ENCODE assay signal across 8 cellular contexts in genomic region chr15:97995881-97996603, GRCh38. TPM values are rescaled to one million over a fixed set of nuclear protein-coding genes. Genes with fewer than 3 reads are reported as not detected.
DNase-seq lines count a peak whose midpoint lies in the region; ATAC-seq and TF ChIP-seq lines count a peak whose summit lies in the region.

No MANE protein-coding gene starts in this region.

- H3K27ac ChIP-seq in esophagus muscularis mucosa (replicated peaks in 1 of 4) (peak overlapping the region in 2 of 4 donors; percentile 18 to 51), thyroid gland (no peak overlapping the region)

- no peak overlapping the region for H3K4me3 Mint-ChIP-seq in activated CD8-positive, alpha-beta T cell treated with anti-CD3 and anti-CD28 coated beads for 36 hours
- H3K4me3 Mint-ChIP-seq in activated CD8-positive, alpha-beta T cell treated with anti-CD3 and anti-CD28 coated beads, Interleukin-2, amount 10 ng/mL, durations not matched to agents 7 days and 5 days = no peak overlapping the region

- TF ChIP-seq EP300 in esophagus muscularis mucosa (IDR thresholded peaks at IDR 0.05) = no peak

- H3K4me3 ChIP-seq in esophagus muscularis mucosa (no peak overlapping the region), thyroid gland (replicated peaks in 1 of 3) (no peak overlapping the region)

- H3K9me3 ChIP-seq in esophagus muscularis mucosa (no peaks in the 10 kb centered on the region), thyroid gland (no peaks in the 10 kb centered on the region)

- no peak for ATAC-seq in activated CD8-positive, alpha-beta T cell treated with anti-CD3 and anti-CD28 coated beads for 36 hours
- no peak for ATAC-seq in activated CD8-positive, alpha-beta T cell treated with anti-CD3 and anti-CD28 coated beads, Interleukin-2, amount 10 ng/mL, durations not matched to agents 7 days and 5 days
- no peak for ATAC-seq in HG02610 (IDR thresholded peaks at IDR 0.05; ENCODE audit: unreplicated experiment)
- no peak for ATAC-seq in HG03571 (IDR thresholded peaks at IDR 0.05; ENCODE audit: unreplicated experiment)

- H3K9me3 Mint-ChIP-seq in activated CD8-positive, alpha-beta T cell treated with anti-CD3 and anti-CD28 coated beads for 36 hours = no peaks in the 10 kb centered on the region
- H3K9me3 Mint-ChIP-seq in activated CD8-positive, alpha-beta T cell treated with anti-CD3 and anti-CD28 coated beads, Interleukin-2, amount 10 ng/mL, durations not matched to agents 7 days and 5 days (ENCODE audit: insufficient read depth) = no peaks in the 10 kb centered on the region

- TF ChIP-seq POLR2A in esophagus muscularis mucosa (IDR thresholded peaks at IDR 0.05; ENCODE audit: low read depth) (no peak), thyroid gland (IDR thresholded peaks at IDR 0.05) (no peak)

- peak; percentile 9 for DNase-seq in activated CD8-positive, alpha-beta T cell treated with anti-CD3 and anti-CD28 coated beads for 36 hours
- DNase-seq in activated CD8-positive, alpha-beta T cell treated with anti-CD3 and anti-CD28 coated beads, Interleukin-2, amount 10 ng/mL, durations not matched to agents 7 days and 5 days = no peak
- DNase-seq in NOMO-1 treated with dmso at 0.1 percent for 144 hours (lab: John Stamatoyannopoulos, UW; ENCODE audit: unreplicated experiment) (peak; percentile 15), esophagus muscularis mucosa (ENCODE audit: extremely low spot score) (no peak), thyroid gland (peak; percentile 10 to 29), activated gamma-delta T cell (lab: John Stamatoyannopoulos, UW) (no peak)

- H3K27me3 ChIP-seq in esophagus muscularis mucosa (no peaks in the 10 kb centered on the region), thyroid gland (no peaks in the 10 kb centered on the region)

- no peak for TF ChIP-seq CTCF in activated CD8-positive, alpha-beta T cell treated with anti-CD3 and anti-CD28 coated beads for 36 hours (IDR thresholded peaks at IDR 0.05)
- peak; percentile 27 to 46 (median 29) for TF ChIP-seq CTCF in esophagus muscularis mucosa (IDR thresholded peaks at IDR 0.05)
- peak in 1 of 6 experiments; percentile 36 for TF ChIP-seq CTCF in thyroid gland (IDR thresholded peaks at IDR 0.05)

- intact Hi-C loops in activated CD8-positive, alpha-beta T cell treated with anti-CD3 and anti-CD28 coated beads for 36 hours (cut with micrococcal nuclease) = no loop called here
- intact Hi-C loops in esophagus muscularis mucosa (cut with DNase I) (no loop called here), thyroid gland (cut with DNase I) (no loop called here)

- CTCF ChIA-PET in activated CD8-positive, alpha-beta T cell treated with anti-CD3 and anti-CD28 coated beads for 36 hours (lab: Charles Lee) = interaction anchor here (1.1 to 1.4 kb wide), 4 partner anchors 10 to 89 kb away, joined by 3 read pairs; no protein-coding TSS in a partner anchor
- CTCF ChIA-PET in activated CD8-positive, alpha-beta T cell treated with anti-CD3 and anti-CD28 coated beads, Interleukin-2, amount 10 ng/mL, durations not matched to agents 7 days and 5 days (lab: Charles Lee) = interaction anchor here (0.9 to 1.2 kb wide), 3 partner anchors 15 to 182 kb away, joined by 3 to 8 read pairs (median 4); no protein-coding TSS in a partner anchor

- H3K36me3 Mint-ChIP-seq in activated CD8-positive, alpha-beta T cell treated with anti-CD3 and anti-CD28 coated beads for 36 hours (ENCODE audit: low read depth) = no peaks in the 10 kb centered on the region
- no peaks in the 10 kb centered on the region for H3K36me3 Mint-ChIP-seq in activated CD8-positive, alpha-beta T cell treated with anti-CD3 and anti-CD28 coated beads, Interleukin-2, amount 10 ng/mL, durations not matched to agents 7 days and 5 days (ENCODE audit: low read depth)

- H3K36me3 ChIP-seq in esophagus muscularis mucosa (no peaks in the 10 kb centered on the region), thyroid gland (no peaks in the 10 kb centered on the region)

- POLR2A ChIA-PET in activated CD8-positive, alpha-beta T cell treated with anti-CD3 and anti-CD28 coated beads for 36 hours (lab: Charles Lee) = interaction anchor here (0.6 kb wide), 1 partner anchor 154 kb away, joined by 3 read pairs; no protein-coding TSS in a partner anchor
- POLR2A ChIA-PET in activated CD8-positive, alpha-beta T cell treated with anti-CD3 and anti-CD28 coated beads, Interleukin-2, amount 10 ng/mL, durations not matched to agents 7 days and 5 days (lab: Charles Lee) = no interaction called here

- 39% methylated on average over 5 of the region's 5 CpGs for WGBS in esophagus muscularis mucosa
- 58 to 61% methylated on average over 5 of the region's 5 CpGs for WGBS in thyroid gland, 2 donors

- H3K27me3 Mint-ChIP-seq in activated CD8-positive, alpha-beta T cell treated with anti-CD3 and anti-CD28 coated beads for 36 hours = no peaks in the 10 kb centered on the region
- H3K27me3 Mint-ChIP-seq in activated CD8-positive, alpha-beta T cell treated with anti-CD3 and anti-CD28 coated beads, Interleukin-2, amount 10 ng/mL, durations not matched to agents 7 days and 5 days (ENCODE audit: low read depth) = no peaks in the 10 kb centered on the region

- H3K4me1 Mint-ChIP-seq in activated CD8-positive, alpha-beta T cell treated with anti-CD3 and anti-CD28 coated beads for 36 hours (ENCODE audit: low read depth) = peaks cover 9% of the 10 kb centered on the region
- peaks cover 6% of the 10 kb centered on the region for H3K4me1 Mint-ChIP-seq in activated CD8-positive, alpha-beta T cell treated with anti-CD3 and anti-CD28 coated beads, Interleukin-2, amount 10 ng/mL, durations not matched to agents 7 days and 5 days (ENCODE audit: low read depth)

- no peak overlapping the region for H3K27ac Mint-ChIP-seq in activated CD8-positive, alpha-beta T cell treated with anti-CD3 and anti-CD28 coated beads for 36 hours
- no peak overlapping the region for H3K27ac Mint-ChIP-seq in activated CD8-positive, alpha-beta T cell treated with anti-CD3 and anti-CD28 coated beads, Interleukin-2, amount 10 ng/mL, durations not matched to agents 7 days and 5 days

- peaks cover 6 to 27% (median 18%) of the 10 kb centered on the region in 4 donors for H3K4me1 ChIP-seq in esophagus muscularis mucosa
- peaks cover 0 to 7% of the 10 kb centered on the region in 2 donors for H3K4me1 ChIP-seq in thyroid gland

RNA-seq across cellular contexts. Expression of gene ARRDC4, which starts 35.5 kb away (rescaled TPM):
- under 1 TPM; 0.90 to 0.94 TPM for total RNA-seq in activated CD8-positive, alpha-beta T cell treated with anti-CD3 and anti-CD28 coated beads for 36 hours
- total RNA-seq in activated CD8-positive, alpha-beta T cell treated with anti-CD3 and anti-CD28 coated beads, Interleukin-2, amount 10 ng/mL, durations not matched to agents 7 days and 5 days = under 1 TPM; 0.18 to 0.24 TPM
- total RNA-seq in esophagus muscularis mucosa = 100 to 1,000 TPM; 115 to 135 (median 128) TPM
- total RNA-seq in thyroid gland = 10 to 100 TPM; 32.1 to 81.7 (median 45.1) TPM

Comparison
In these comparisons a context has a peak if more than half of its experiments do, and no peak if none do; other contexts are left out.
1. DNase-seq: peak in activated CD8-positive, alpha-beta T cell treated with anti-CD3 and anti-CD28 coated beads for 36 hours (single experiment), NOMO-1 treated with dmso at 0.1 percent for 144 hours (single experiment) and thyroid gland (2 of 2); none in activated CD8-positive, alpha-beta T cell treated with anti-CD3 and anti-CD28 coated beads, Interleukin-2, amount 10 ng/mL, durations not matched to agents 7 days and 5 days (single experiment), esophagus muscularis mucosa (single experiment) and activated gamma-delta T cell (single experiment).
2. RNA of gene ARRDC4, which starts 35.5 kb away (total RNA-seq): 115 to 135 TPM in esophagus muscularis mucosa and 32.1 to 81.7 TPM in thyroid gland; 0.90 to 0.94 TPM in activated CD8-positive, alpha-beta T cell treated with anti-CD3 and anti-CD28 coated beads for 36 hours and 0.18 to 0.24 TPM in activated CD8-positive, alpha-beta T cell treated with anti-CD3 and anti-CD28 coated beads, Interleukin-2, amount 10 ng/mL, durations not matched to agents 7 days and 5 days; every median in the first group is over 10 times any median in the second.